ENCODE assay signal across 2 cellular contexts in genomic region chr16:4609200-4610010, GRCh38.
A peak's percentile ranks its signal among the peaks of the same experiment; 100 is the strongest.
TF ChIP-seq lines count a peak whose summit lies in the region.

No MANE protein-coding gene starts in this region.

TF ChIP-seq in HEK293, 187 proteins besides CTCF, POLR2A, EP300 and RAD21:
- TF ChIP-seq ZNF518A (tag by site-specific recombination; conservative IDR thresholded peaks at IDR 0.05; ENCODE audit: low read depth) (no peak), ZNF24 (tag by site-specific recombination; IDR thresholded peaks at IDR 0.05) (no peak), ZNF26 (tag by site-specific recombination; IDR thresholded peaks at IDR 0.05) (no peak), ZNF521 (tag by site-specific recombination; IDR thresholded peaks at IDR 0.05) (no peak), ZNF600 (tag by site-specific recombination; IDR thresholded peaks at IDR 0.05) (peak; percentile 24; the same call in 1 of the 2 replicates), KLF8 (tag by site-specific recombination; IDR thresholded peaks at IDR 0.05) (no peak)

TF ChIP-seq in H1, 55 proteins besides CTCF, POLR2A, EP300 and RAD21:
- TF ChIP-seq TAF7 (optimal IDR thresholded peaks at IDR 0.05; ENCODE audit: borderline replicate concordance, low read depth, low read length), result no peak
- peak; percentile 37; the same call in 1 of the 2 replicates for TF ChIP-seq POLR2AphosphoS5 (IDR thresholded peaks at IDR 0.05; ENCODE audit: low read depth, low read length)
- no peak for TF ChIP-seq NANOG (IDR thresholded peaks at IDR 0.05; ENCODE audit: insufficient read depth, low read depth, low read length, poor library complexity, severe bottlenecking)
